ENCODE assay signal across 1 cellular context in genomic region chr1:62433861-62434611, GRCh38.
TF ChIP-seq lines count a peak whose summit lies in the region.

No MANE protein-coding gene starts in this region.

TF ChIP-seq in HepG2, 621 proteins besides CTCF, POLR2A, EP300 and RAD21:
- TF ChIP-seq ZNF605 (CRISPR knock-in tag; IDR thresholded peaks at IDR 0.05): no peak
- TF ChIP-seq ONECUT2 (CRISPR knock-in tag; IDR thresholded peaks at IDR 0.05): no peak
- TF ChIP-seq STAG1 (CRISPR knock-in tag; IDR thresholded peaks at IDR 0.05): peak; percentile 49
- no peak for TF ChIP-seq ZNF597 (CRISPR knock-in tag; IDR thresholded peaks at IDR 0.05)
- no peak for TF ChIP-seq CREB1 (IDR thresholded peaks at IDR 0.05)
- TF ChIP-seq CREB1 (CRISPR knock-in tag; IDR thresholded peaks at IDR 0.05): 0 out of 2 replicates have a peak, but pooled peaks have one; percentile 12
